In the genomic region with DNA sequence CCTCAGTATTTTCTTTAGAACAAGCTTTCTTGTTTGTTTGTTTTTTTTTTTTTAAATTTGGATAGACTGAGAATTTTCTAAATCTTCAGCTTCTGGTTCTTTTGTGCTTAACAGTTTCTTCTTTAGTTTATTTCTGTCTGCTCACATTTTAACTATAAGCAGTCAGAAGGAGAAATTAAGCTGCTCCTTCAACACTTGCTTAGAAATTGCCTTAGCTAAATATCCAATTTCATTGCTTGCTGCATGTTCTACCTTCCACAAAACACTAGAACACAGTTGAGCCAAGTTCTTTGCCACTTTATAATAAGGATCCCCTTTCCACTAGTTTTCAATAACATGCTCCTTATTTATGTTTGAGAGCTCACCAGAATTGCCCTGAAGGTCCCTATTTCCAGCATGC, we compare ENCODE assay signal across 7 cellular contexts.
"Had no signal": no experiment of that assay in that cellular context is flagged by ENCODE, and none has a peak within 500 bp of the region (broad histone marks: within the 10 kb centered on the region; RNA-seq: fewer than 3 reads in every experiment).

No MANE protein-coding gene starts in this region.

- FAIRE-seq: HTR-8/SVneo, K562 had no signal

- H3K4me3 ChIP-seq: K562 had no signal

- ATAC-seq: K562 had no signal

- DNase-seq: IMR-90, KBM-7, KG1 had no signal

- H3K27ac ChIP-seq: HL-60, KMS-11 had no signal

- H3K9ac ChIP-seq: KMS-11 had no signal

- H3K4me2 ChIP-seq: KMS-11 had no signal
